10 cellular contexts compared by ENCODE assay signal in the genomic region with DNA sequence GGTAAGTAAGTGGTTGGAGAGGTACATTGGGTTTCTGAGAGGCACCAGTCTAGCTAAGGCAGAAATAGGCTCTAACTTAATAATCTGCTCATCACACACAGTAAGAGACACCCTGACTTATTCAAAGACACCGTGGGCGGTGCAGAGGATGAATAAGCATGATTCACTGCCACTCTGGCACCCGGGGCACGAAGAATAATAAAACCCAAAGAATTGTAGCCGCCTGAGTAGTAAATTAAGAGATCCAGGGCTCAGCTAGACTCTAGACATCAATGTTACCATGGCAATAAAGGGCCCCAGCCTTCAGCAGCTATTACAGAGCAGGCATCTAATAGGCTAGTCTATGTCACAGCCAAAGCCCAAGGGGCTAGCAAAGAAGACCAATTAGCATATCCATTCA. TPM values are rescaled to one million over a fixed set of nuclear protein-coding genes. Genes with fewer than 3 reads are reported as not detected.
DNase-seq lines count a peak whose midpoint lies in the region; ATAC-seq, FAIRE-seq and TF ChIP-seq lines count a peak whose summit lies in the region.
"Had no signal": no experiment of that assay in that cellular context is flagged by ENCODE, and none has a peak within 500 bp of the region (broad histone marks: within the 10 kb centered on the region; RNA-seq: fewer than 3 reads in every experiment).

No MANE protein-coding gene starts in this region.

- H3K9ac ChIP-seq in astrocyte (ENCODE audit: low read length): no peak overlapping the region

- H3K9me3 Mint-ChIP-seq in astrocyte (ENCODE audit: unreplicated experiment): no peaks in the 10 kb centered on the region
- no peaks in the 10 kb centered on the region for H3K9me3 Mint-ChIP-seq in T-cell
- H3K9me3 Mint-ChIP-seq: activated naive CD4-positive, alpha-beta T cell treated with anti-CD3 and anti-CD28 coated beads, Interleukin-2, amount 50 U/mL, for 24 hours had no signal

- H3K27me3 ChIP-seq in astrocyte (ENCODE audit: insufficient read depth, low read length): no peaks in the 10 kb centered on the region

- FAIRE-seq in astrocyte (lab: Jason Lieb, UNC): peak; percentile 17

- no peak overlapping the region for H2AFZ ChIP-seq in astrocyte (ENCODE audit: low read depth, low read length)

- DNase-seq in Daoy (ENCODE audit: low read depth) (peak; percentile 75), LHCN-M2 (ENCODE audit: low read depth) (peak; percentile 81), astrocyte (ENCODE audit: low read depth) (peak; percentile 38), putamen (ENCODE audit: low spot score) (peak; percentile 61), T1000 (lab: John Stamatoyannopoulos, UW) (no peak), T-cell (no peak), NCI-H2171 (lab: John Stamatoyannopoulos, UW) (no peak)
- DNase-seq: RPMI8226 had no signal

- H3K27me3 Mint-ChIP-seq in astrocyte (ENCODE audit: low read depth, unreplicated experiment) (peaks cover 1% of the 10 kb centered on the region), T-cell (peaks cover 3 to 23% of the 10 kb centered on the region in 2 donors)

- H3K27ac ChIP-seq in astrocyte (ENCODE audit: low read depth, low read length): no peak overlapping the region

- no peak overlapping the region for H3K4me3 ChIP-seq in astrocyte (ENCODE audit: insufficient read depth, low read depth, low read length)

- H3K4me1 Mint-ChIP-seq in astrocyte (ENCODE audit: low read depth, unreplicated experiment) (no peaks in the 10 kb centered on the region), T-cell (no peaks in the 10 kb centered on the region)
- H3K4me1 Mint-ChIP-seq: activated naive CD4-positive, alpha-beta T cell treated with anti-CD3 and anti-CD28 coated beads, Interleukin-2, amount 50 U/mL, for 24 hours had no signal

- H3K36me3 Mint-ChIP-seq in astrocyte (ENCODE audit: low read depth, unreplicated experiment) (no peaks in the 10 kb centered on the region), T-cell (no peaks in the 10 kb centered on the region)
- H3K36me3 Mint-ChIP-seq: activated naive CD4-positive, alpha-beta T cell treated with anti-CD3 and anti-CD28 coated beads, Interleukin-2, amount 50 U/mL, for 24 hours had no signal

- no peaks in the 10 kb centered on the region for H3K79me2 ChIP-seq in astrocyte (ENCODE audit: insufficient read depth, low read length)

- H4K20me1 ChIP-seq in astrocyte (ENCODE audit: insufficient read depth, low read length): no peaks in the 10 kb centered on the region

- H3K27ac Mint-ChIP-seq in astrocyte (ENCODE audit: unreplicated experiment): no peak overlapping the region
- no peak overlapping the region for H3K27ac Mint-ChIP-seq in T-cell
- H3K27ac Mint-ChIP-seq: activated naive CD4-positive, alpha-beta T cell treated with anti-CD3 and anti-CD28 coated beads, Interleukin-2, amount 50 U/mL, for 24 hours had no signal

- H3K4me2 ChIP-seq in astrocyte (ENCODE audit: low read length): peak overlapping the region; percentile 15

- POLR2A ChIA-PET in T-cell (lab: Charles Lee): no interaction called here

- H3K4me1 ChIP-seq in astrocyte (ENCODE audit: insufficient read depth, low read length): peaks cover 6% of the 10 kb centered on the region

- H3K4me3 Mint-ChIP-seq in astrocyte (ENCODE audit: unreplicated experiment) (no peak overlapping the region), T-cell (no peak overlapping the region)
- H3K4me3 Mint-ChIP-seq: activated naive CD4-positive, alpha-beta T cell treated with anti-CD3 and anti-CD28 coated beads, Interleukin-2, amount 50 U/mL, for 24 hours had no signal

- no peak for TF ChIP-seq CTCF in astrocyte (IDR thresholded peaks at IDR 0.05; ENCODE audit: insufficient read depth, low read depth, low read length)

- ATAC-seq in T-cell (replicated peaks in 1 of 4) (no peak), HG03159 (IDR thresholded peaks at IDR 0.05; ENCODE audit: unreplicated experiment) (no peak)

- CTCF ChIA-PET in T-cell (lab: Charles Lee): no interaction called here

- no peaks in the 10 kb centered on the region for H3K9me3 ChIP-seq in astrocyte (ENCODE audit: insufficient read depth, low read depth, low read length)

- no peaks in the 10 kb centered on the region for H3K36me3 ChIP-seq in astrocyte (ENCODE audit: insufficient read depth, low read length)

RNA-seq across cellular contexts. Expression of a gene that starts 3.2 kb away (rescaled TPM):
- not detected in 2 replicates for total RNA-seq in Daoy (2014; rRNA removed; shearing (Covaris generic))
- not detected in 2 replicates for total RNA-seq in LHCN-M2 (2014; rRNA removed)
- polyA plus RNA-seq in LHCN-M2 (2012): not detected
- total RNA-seq in astrocyte: not detected in 2 replicates
- not detected for total RNA-seq in T-cell

RNA-seq across cellular contexts. Expression of a gene that starts 47.4 kb away (rescaled TPM):
- total RNA-seq in Daoy (2014; rRNA removed; shearing (Covaris generic)): 0.03 and 0.06 TPM in 2 replicates
- 0.06 and 0.17 TPM in 2 replicates for total RNA-seq in LHCN-M2 (2014; rRNA removed)
- polyA plus RNA-seq in LHCN-M2 (2012): 2.2 TPM
- 1.7 and 4.6 TPM in 2 replicates for total RNA-seq in astrocyte
- under 1 TPM in 2 of 5 donors, not detected in 3; 0.13 to 0.14 TPM for total RNA-seq in T-cell

Comparison
In these comparisons a context has a peak if more than half of its experiments do, and no peak if none do; other contexts are left out.
1. DNase-seq: peak in Daoy (single experiment), LHCN-M2 (single experiment), astrocyte (single experiment) and putamen (single experiment); none in T1000 (single experiment), T-cell (0 of 34) and NCI-H2171 (single experiment).